ENCODE assay signal across 29 cellular contexts in genomic region chr16:30769379-30770089, GRCh38. TPM values are rescaled to one million over a fixed set of nuclear protein-coding genes. Genes with fewer than 3 reads are reported as not detected.
A peak's percentile ranks its signal among the peaks of the same experiment; 100 is the strongest.
DNase-seq lines count a peak whose midpoint lies in the region; ATAC-seq and TF ChIP-seq lines count a peak whose summit lies in the region.
"Had no signal": no experiment of that assay in that cellular context is flagged by ENCODE, and none has a peak within 500 bp of the region (broad histone marks: within the 10 kb centered on the region; RNA-seq: fewer than 3 reads in every experiment).

No MANE protein-coding gene starts in this region.

- H3K9me3 ChIP-seq in left lung (no peaks in the 10 kb centered on the region), upper lobe of right lung (no peaks in the 10 kb centered on the region)
- H3K9me3 ChIP-seq: MG63, pancreas, suprapubic skin had no signal

- peaks cover 0 to 100% of the 10 kb centered on the region in 2 donors for H3K36me3 ChIP-seq in left lung
- H3K36me3 ChIP-seq in upper lobe of right lung: peaks cover 98% of the 10 kb centered on the region

- H3K27ac ChIP-seq in left lung: no peak overlapping the region
- no peak overlapping the region for H3K27ac ChIP-seq in upper lobe of right lung
- H3K27ac ChIP-seq: 22Rv1, hepatocyte, KMS-11, pancreas, suprapubic skin had no signal

- DNase-seq in activated naive CD4-positive, alpha-beta T cell treated with anti-CD3 and anti-CD28 coated beads for 36 hours: no peak
- no peak for DNase-seq in activated naive CD4-positive, alpha-beta T cell (lab: John Stamatoyannopoulos, UW)
- DNase-seq in left lung (peak; percentile 12 to 70), upper lobe of right lung (peak; percentile 42), ecto neural progenitor cell (ENCODE audit: low spot score) (no peak), mesenteric fat pad (ENCODE audit: low spot score) (no peak)
- DNase-seq: activated CD4-positive, alpha-beta T cell treated with anti-CD3 and anti-CD28 coated beads for 36 hours; activated CD8-positive, alpha-beta memory T cell treated with anti-CD3 and anti-CD28 coated beads, Interleukin-2, amount 50 U/mL, for 48 hours; activated CD8-positive, alpha-beta T cell treated with anti-CD3 and anti-CD28 coated beads for 36 hours; activated naive CD4-positive, alpha-beta T cell treated with anti-CD3 and anti-CD28 coated beads, Interleukin-2, amount 10 ng/mL, durations not matched to agents 7 days and 5 days; C1 segment of cervical spinal cord; COR-L47; H9; MG63; NCI-H1105; NCI-H187 treated with DMSO at 0.1 percent for 48 hours; NCI-H526; NK-92 treated with Interleukin-12 subunit alpha and Interleukin-12 subunit beta, amount 100 ng/mL, for 24 hours; retina; SHP77; stimulated activated naive CD4-positive, alpha-beta T cell treated with Interleukin-2 at 50 U/mL for 16 hours had no signal

- no peak overlapping the region for H3K4me3 Mint-ChIP-seq in activated naive CD4-positive, alpha-beta T cell treated with anti-CD3 and anti-CD28 coated beads for 36 hours
- H3K4me3 Mint-ChIP-seq: activated CD4-positive, alpha-beta T cell treated with anti-CD3 and anti-CD28 coated beads for 36 hours; activated CD8-positive, alpha-beta T cell treated with anti-CD3 and anti-CD28 coated beads for 36 hours; activated naive CD4-positive, alpha-beta T cell treated with anti-CD3 and anti-CD28 coated beads, Interleukin-2, amount 10 ng/mL, durations not matched to agents 7 days and 5 days; activated T-helper 1 cell treated with anti-CD3 and anti-CD28 coated beads, Interleukin-12 subunit alpha, Interleukin-12 subunit beta, Interleukin-2, Interleukin-4 antibody, amounts not matched to agents 30 ng/mL and 10 ng/mL and 1 ng/mL, durations not matched to agents 14 hours and 24 hours and 36 hours; brain; H9; neural crest cell had no signal

- peaks cover 2% of the 10 kb centered on the region for H3K4me1 Mint-ChIP-seq in activated naive CD4-positive, alpha-beta T cell treated with anti-CD3 and anti-CD28 coated beads for 36 hours (ENCODE audit: low read depth)
- H3K4me1 Mint-ChIP-seq: H9 had no signal

- H3K4me1 ChIP-seq in left lung (peaks cover 0 to 8% of the 10 kb centered on the region in 2 donors), upper lobe of right lung (peaks cover 1% of the 10 kb centered on the region)
- H3K4me1 ChIP-seq: pancreas had no signal

- no peak for TF ChIP-seq CTCF in left lung (IDR thresholded peaks at IDR 0.05)
- TF ChIP-seq CTCF in upper lobe of right lung (IDR thresholded peaks at IDR 0.05): no peak

- H3K27me3 ChIP-seq in left lung (no peaks in the 10 kb centered on the region), upper lobe of right lung (no peaks in the 10 kb centered on the region)
- H3K27me3 ChIP-seq: hepatocyte, MG63, pancreas, suprapubic skin had no signal

- peak overlapping the region; percentile 25 for H3K27ac Mint-ChIP-seq in activated naive CD4-positive, alpha-beta T cell treated with anti-CD3 and anti-CD28 coated beads for 36 hours
- H3K27ac Mint-ChIP-seq: activated CD4-positive, alpha-beta T cell treated with anti-CD3 and anti-CD28 coated beads for 36 hours; activated naive CD4-positive, alpha-beta T cell treated with anti-CD3 and anti-CD28 coated beads, Interleukin-2, amount 10 ng/mL, durations not matched to agents 7 days and 5 days; activated T-helper 1 cell treated with anti-CD3 and anti-CD28 coated beads, Interleukin-12 subunit alpha, Interleukin-12 subunit beta, Interleukin-2, Interleukin-4 antibody, amounts not matched to agents 30 ng/mL and 10 ng/mL and 1 ng/mL, durations not matched to agents 14 hours and 24 hours and 36 hours; H9 had no signal

- H3K27me3 Mint-ChIP-seq in activated naive CD4-positive, alpha-beta T cell treated with anti-CD3 and anti-CD28 coated beads for 36 hours (ENCODE audit: low read depth): no peaks in the 10 kb centered on the region
- H3K27me3 Mint-ChIP-seq: activated CD4-positive, alpha-beta T cell treated with anti-CD3 and anti-CD28 coated beads for 36 hours; activated CD8-positive, alpha-beta T cell treated with anti-CD3 and anti-CD28 coated beads for 36 hours; activated naive CD4-positive, alpha-beta T cell treated with anti-CD3 and anti-CD28 coated beads, Interleukin-2, amount 10 ng/mL, durations not matched to agents 7 days and 5 days; brain had no signal

- intact Hi-C loops in activated naive CD4-positive, alpha-beta T cell treated with anti-CD3 and anti-CD28 coated beads for 36 hours (cut with micrococcal nuclease): no loop called here
- intact Hi-C loops in left lung (cut with DNase I): no loop called here
- intact Hi-C loops in upper lobe of right lung (cut with DNase I): loop anchor here (10.0 kb wide), 1 partner anchor 55 kb away; no protein-coding TSS in a partner anchor

- ATAC-seq in left lung (no peak), upper lobe of right lung (no peak)
- ATAC-seq: activated CD4-positive, alpha-beta T cell treated with anti-CD3 and anti-CD28 coated beads for 36 hours; activated CD8-positive, alpha-beta T cell treated with anti-CD3 and anti-CD28 coated beads for 36 hours; pancreas had no signal

- H3K4me3 ChIP-seq in left lung (no peak overlapping the region), upper lobe of right lung (no peak overlapping the region)
- H3K4me3 ChIP-seq: hepatocyte, MG63, pancreas, suprapubic skin had no signal

- H3K9me3 Mint-ChIP-seq in activated naive CD4-positive, alpha-beta T cell treated with anti-CD3 and anti-CD28 coated beads for 36 hours: no peaks in the 10 kb centered on the region
- H3K9me3 Mint-ChIP-seq: activated CD8-positive, alpha-beta T cell treated with anti-CD3 and anti-CD28 coated beads for 36 hours; activated naive CD4-positive, alpha-beta T cell treated with anti-CD3 and anti-CD28 coated beads, Interleukin-2, amount 10 ng/mL, durations not matched to agents 7 days and 5 days; activated T-helper 1 cell treated with anti-CD3 and anti-CD28 coated beads, Interleukin-12 subunit alpha, Interleukin-12 subunit beta, Interleukin-2, Interleukin-4 antibody, amounts not matched to agents 30 ng/mL and 10 ng/mL and 1 ng/mL, durations not matched to agents 14 hours and 24 hours and 36 hours; brain; H9; neural crest cell had no signal

- CTCF ChIA-PET in activated naive CD4-positive, alpha-beta T cell treated with anti-CD3 and anti-CD28 coated beads for 36 hours (lab: Charles Lee): interaction anchor here (2.1 kb wide), 1 partner anchor 10 kb away, joined by 5 read pairs; no protein-coding TSS in a partner anchor

- peaks cover 38% of the 10 kb centered on the region for H3K36me3 Mint-ChIP-seq in activated naive CD4-positive, alpha-beta T cell treated with anti-CD3 and anti-CD28 coated beads for 36 hours (ENCODE audit: low read depth)

RNA-seq across cellular contexts. Expression of gene RNF40, which starts 7.4 kb away (rescaled TPM):
- 10 to 100 TPM; 51.1 to 61.0 TPM for total RNA-seq in activated naive CD4-positive, alpha-beta T cell treated with anti-CD3 and anti-CD28 coated beads for 36 hours
- total RNA-seq in left lung (10 to 100 TPM; 93.4 to 98.7 TPM), upper lobe of right lung (93.6 TPM), mesenteric fat pad (97.5 TPM)

RNA-seq across cellular contexts. Expression of gene CFAP119, which starts 7.7 kb away (rescaled TPM):
- 1 to 10 TPM; 2.0 to 2.3 TPM for total RNA-seq in activated naive CD4-positive, alpha-beta T cell treated with anti-CD3 and anti-CD28 coated beads for 36 hours
- 10 to 100 TPM in 1 of 2 donors, 1 to 10 TPM in 1; 6.6 to 10.9 TPM for total RNA-seq in left lung
- 5.5 TPM for total RNA-seq in upper lobe of right lung
- 2.2 TPM for total RNA-seq in mesenteric fat pad

RNA-seq across cellular contexts. Expression of gene ZNF629, which starts 17.5 kb away (rescaled TPM):
- 1 to 10 TPM; 2.1 to 2.3 TPM for total RNA-seq in activated naive CD4-positive, alpha-beta T cell treated with anti-CD3 and anti-CD28 coated beads for 36 hours
- total RNA-seq in left lung: 10 to 100 TPM; 12.3 to 13.1 TPM
- 13.3 TPM for total RNA-seq in upper lobe of right lung
- total RNA-seq in mesenteric fat pad: 10.4 TPM

RNA-seq across cellular contexts. Expression of gene PHKG2, which starts 21.3 kb away (rescaled TPM):
- 10 to 100 TPM; 23.3 to 26.4 TPM for total RNA-seq in activated naive CD4-positive, alpha-beta T cell treated with anti-CD3 and anti-CD28 coated beads for 36 hours
- total RNA-seq in left lung (10 to 100 TPM; 28.8 to 31.2 TPM), upper lobe of right lung (26.0 TPM), mesenteric fat pad (20.8 TPM)

Comparison
In these comparisons a context has a peak if more than half of its experiments do, and no peak if none do; other contexts are left out.
1. DNase-seq: peak in left lung (2 of 2) and upper lobe of right lung (single experiment); none in activated naive CD4-positive, alpha-beta T cell treated with anti-CD3 and anti-CD28 coated beads for 36 hours (single experiment), activated naive CD4-positive, alpha-beta T cell (0 of 4), ecto neural progenitor cell (single experiment) and mesenteric fat pad (single experiment).